ENCODE assay signal across 9 cellular contexts in genomic region chr14:75542585-75543091, GRCh38. TPM values are rescaled to one million over a fixed set of nuclear protein-coding genes. Genes with fewer than 3 reads are reported as not detected.
DNase-seq lines count a peak whose midpoint lies in the region; ATAC-seq and FAIRE-seq lines count a peak whose summit lies in the region.
"Had no signal": no experiment of that assay in that cellular context is flagged by ENCODE, and none has a peak within 500 bp of the region (broad histone marks: within the 10 kb centered on the region; RNA-seq: fewer than 3 reads in every experiment).

No MANE protein-coding gene starts in this region.

- DNase-seq in GM19239 (ENCODE audit: insufficient read length, low spot score) (peak; percentile 59), posterior vena cava (ENCODE audit: low spot score) (peak; percentile 96), ureter (ENCODE audit: low spot score) (peak; percentile 85), NCI-H2081 (lab: John Stamatoyannopoulos, UW) (no peak), DMS153 (lab: John Stamatoyannopoulos, UW) (no peak)
- DNase-seq in activated CD4-positive, alpha-beta T cell treated with anti-CD3 and anti-CD28 coated beads, Interleukin-2, amount 10 ng/mL, durations not matched to agents 7 days and 5 days: peak; percentile 73

- H3K27ac ChIP-seq in esophagus (ENCODE audit: low read depth in 2 of 2, low read length in 1 of 2): peak overlapping the region; percentile 61 to 65

- peak overlapping the region; percentile 58 for H3K4me3 Mint-ChIP-seq in activated CD4-positive, alpha-beta T cell treated with anti-CD3 and anti-CD28 coated beads, Interleukin-2, amount 10 ng/mL, durations not matched to agents 7 days and 5 days

- H3K4me3 ChIP-seq in esophagus (ENCODE audit: low read depth in 1 of 2, low read length in 2 of 2): no peak overlapping the region

- H3K36me3 ChIP-seq in esophagus (ENCODE audit: control insufficient read depth in 2 of 2, insufficient read depth in 2 of 2, low read length in 1 of 2): no peaks in the 10 kb centered on the region

- intact Hi-C loops in posterior vena cava (cut with DNase I): no loop called here

- H3K27ac Mint-ChIP-seq in activated CD4-positive, alpha-beta T cell treated with anti-CD3 and anti-CD28 coated beads, Interleukin-2, amount 10 ng/mL, durations not matched to agents 7 days and 5 days: peak overlapping the region; percentile 95

- peaks cover 0 to 11% of the 10 kb centered on the region in 2 donors for H3K4me1 ChIP-seq in esophagus (ENCODE audit: control insufficient read depth in 2 of 2, insufficient read depth in 2 of 2, low read length in 1 of 2)

- WGBS in esophagus, 2 donors: 21 to 33% methylated on average over 10 of the region's 10 CpGs

- no peaks in the 10 kb centered on the region for H3K27me3 ChIP-seq in esophagus (ENCODE audit: control insufficient read depth in 1 of 2, insufficient read depth in 2 of 2, low read length in 2 of 2)

- CTCF ChIA-PET in activated CD4-positive, alpha-beta T cell treated with anti-CD3 and anti-CD28 coated beads, Interleukin-2, amount 10 ng/mL, durations not matched to agents 7 days and 5 days (lab: Charles Lee): interaction anchor here (0.8 to 7.4 kb wide), 5 partner anchors 10 to 50 kb away, joined by 3 to 101 read pairs (median 8); partner anchors contain the start of gene BATF

- peaks cover 71% of the 10 kb centered on the region for H3K4me1 Mint-ChIP-seq in activated CD4-positive, alpha-beta T cell treated with anti-CD3 and anti-CD28 coated beads, Interleukin-2, amount 10 ng/mL, durations not matched to agents 7 days and 5 days

- no peaks in the 10 kb centered on the region for H3K9me3 ChIP-seq in esophagus (ENCODE audit: control insufficient read depth in 2 of 2, insufficient read depth in 1 of 2, low read depth in 1 of 2, low read length in 1 of 2)

- POLR2A ChIA-PET in activated CD4-positive, alpha-beta T cell treated with anti-CD3 and anti-CD28 coated beads, Interleukin-2, amount 10 ng/mL, durations not matched to agents 7 days and 5 days (lab: Charles Lee): interaction anchor here (1.2 to 1.7 kb wide), 2 partner anchors 11 to 19 kb away, joined by 3 to 5 read pairs; no protein-coding TSS in a partner anchor

- peak; percentile 99 for FAIRE-seq in GM19239 (lab: Jason Lieb, UNC)
- FAIRE-seq: colon had no signal

- no peaks in the 10 kb centered on the region for H3K9me3 Mint-ChIP-seq in activated CD4-positive, alpha-beta T cell treated with anti-CD3 and anti-CD28 coated beads, Interleukin-2, amount 10 ng/mL, durations not matched to agents 7 days and 5 days

- H3K27me3 Mint-ChIP-seq in activated CD4-positive, alpha-beta T cell treated with anti-CD3 and anti-CD28 coated beads, Interleukin-2, amount 10 ng/mL, durations not matched to agents 7 days and 5 days: no peaks in the 10 kb centered on the region

- peak; percentile 64 for ATAC-seq in HG03460 (IDR thresholded peaks at IDR 0.05; ENCODE audit: unreplicated experiment)

- H3K36me3 Mint-ChIP-seq in activated CD4-positive, alpha-beta T cell treated with anti-CD3 and anti-CD28 coated beads, Interleukin-2, amount 10 ng/mL, durations not matched to agents 7 days and 5 days (ENCODE audit: low read depth): peaks cover 26% of the 10 kb centered on the region

RNA-seq across cellular contexts. Expression of gene BATF, which starts 20.4 kb away (rescaled TPM):
- total RNA-seq in activated CD4-positive, alpha-beta T cell treated with anti-CD3 and anti-CD28 coated beads, Interleukin-2, amount 10 ng/mL, durations not matched to agents 7 days and 5 days: 10 to 100 TPM; 39.4 to 41.0 TPM
- 1 to 10 TPM; 1.8 to 2.0 TPM for polyA plus RNA-seq in esophagus
- total RNA-seq in posterior vena cava: 1 to 10 TPM; 2.0 to 2.5 TPM
- total RNA-seq in ureter: 19.4 TPM

RNA-seq across cellular contexts. Expression of gene FLVCR2, which starts 35.8 kb away (rescaled TPM):
- total RNA-seq in activated CD4-positive, alpha-beta T cell treated with anti-CD3 and anti-CD28 coated beads, Interleukin-2, amount 10 ng/mL, durations not matched to agents 7 days and 5 days: 1 to 10 TPM; 1.1 to 6.2 TPM
- polyA plus RNA-seq in esophagus: 1 to 10 TPM; 1.2 to 2.2 TPM
- 1 to 10 TPM; 4.8 to 7.9 TPM for total RNA-seq in posterior vena cava
- total RNA-seq in ureter: 6.9 TPM

Comparison
In these comparisons a context has a peak if more than half of its experiments do, and no peak if none do; other contexts are left out.
1. DNase-seq: peak in GM19239 (single experiment), activated CD4-positive, alpha-beta T cell treated with anti-CD3 and anti-CD28 coated beads, Interleukin-2, amount 10 ng/mL, durations not matched to agents 7 days and 5 days (single experiment), posterior vena cava (single experiment) and ureter (single experiment); none in NCI-H2081 (0 of 2) and DMS153 (single experiment).